ENCODE assay signal across 20 cellular contexts in the genomic region with DNA sequence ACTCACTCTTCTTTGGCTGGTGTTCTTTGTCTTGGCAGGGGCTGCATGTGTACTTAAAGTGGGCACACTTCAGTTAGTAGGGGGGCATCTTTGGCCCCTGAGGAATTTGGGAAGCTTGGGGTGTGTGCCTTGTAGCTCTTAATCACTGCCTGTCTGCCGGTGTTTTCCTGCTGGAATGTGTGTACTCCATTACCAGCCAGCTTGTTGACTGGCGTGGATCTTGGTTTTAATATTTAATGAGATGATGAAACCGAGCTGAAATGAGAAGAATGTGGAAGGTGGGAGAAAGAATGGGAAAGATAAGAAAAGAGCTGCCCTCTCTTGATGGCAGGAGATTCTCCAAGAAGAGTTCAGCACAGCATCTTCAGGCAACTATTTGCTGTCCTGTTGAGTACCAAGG.
DNase-seq lines count a peak whose midpoint lies in the region; TF ChIP-seq lines count a peak whose summit lies in the region.
"Had no signal": no experiment of that assay in that cellular context is flagged by ENCODE, and none has a peak within 500 bp of the region (broad histone marks: within the 10 kb centered on the region; RNA-seq: fewer than 3 reads in every experiment).

No MANE protein-coding gene starts in this region.

- no peaks in the 10 kb centered on the region for H4K20me1 ChIP-seq in GM23248 (ENCODE audit: insufficient read depth)

- H3F3A ChIP-seq in GM23248 (ENCODE audit: insufficient read depth), result peaks cover 18% of the 10 kb centered on the region

- in situ Hi-C loops in GM23248 (cut with MboI), result no loop called here

- no peaks in the 10 kb centered on the region for H3K79me2 ChIP-seq in GM23248 (ENCODE audit: insufficient read depth)
- H3K79me2 ChIP-seq: parathyroid adenoma had no signal

- intact Hi-C loops in sigmoid colon (cut with DNase I), result no loop called here

- no peak overlapping the region for H3K9ac ChIP-seq in GM23248
- H3K9ac ChIP-seq: parathyroid adenoma had no signal

- H3K9me2 ChIP-seq in GM23248 (ENCODE audit: insufficient read depth), result no peaks in the 10 kb centered on the region

- H3K9me3 ChIP-seq in GM23248 (ENCODE audit: low read depth), result no peaks in the 10 kb centered on the region
- no peaks in the 10 kb centered on the region for H3K9me3 ChIP-seq in sigmoid colon

- H3K36me3 ChIP-seq in GM23248 (ENCODE audit: low read depth), result no peaks in the 10 kb centered on the region
- H3K36me3 ChIP-seq in sigmoid colon, result no peaks in the 10 kb centered on the region

- peak overlapping the region; percentile 40 for H2AFZ ChIP-seq in GM23248
- H2AFZ ChIP-seq: parathyroid adenoma had no signal

- H3K27ac ChIP-seq in GM23248, result peak overlapping the region; percentile 29
- H3K27ac ChIP-seq in sigmoid colon, result no peak overlapping the region
- H3K27ac ChIP-seq: parathyroid adenoma, skin epidermis had no signal

- 24 to 26% methylated on average over 3 of the region's 3 CpGs for WGBS in GM23248 (ENCODE audit: low coverage in 1 of 2, low lambda C conversion rate in 2 of 2, missing lambda C conversion rate in 2 of 2), 2 experiments
- WGBS in sigmoid colon, 2 donors, result 61 to 78% methylated on average over 3 of the region's 3 CpGs

- TF ChIP-seq EP300 in sigmoid colon (IDR thresholded peaks at IDR 0.05), result no peak

- TF ChIP-seq CTCF in AG10803 (conservative IDR thresholded peaks at IDR 0.05; ENCODE audit: low read length) (no peak), sigmoid colon (IDR thresholded peaks at IDR 0.05) (no peak)

- peak overlapping the region; percentile 30 for H3K4me2 ChIP-seq in GM23248 (ENCODE audit: unreplicated experiment)

- H3K27me3 ChIP-seq in GM23248 (replicated peaks; ENCODE audit: insufficient read depth) (no peaks in the 10 kb centered on the region), sigmoid colon (peaks cover 0 to 3% (median 0%) of the 10 kb centered on the region in 3 donors)

- no peak overlapping the region for H3K4me3 ChIP-seq in AG10803 (ENCODE audit: low read length)
- H3K4me3 ChIP-seq in GM23248, result no peak overlapping the region
- H3K4me3 ChIP-seq in sigmoid colon, result no peak overlapping the region
- H3K4me3 ChIP-seq: skin epidermis had no signal

- TF ChIP-seq POLR2A in sigmoid colon (IDR thresholded peaks at IDR 0.05), result no peak

- H3K4me1 ChIP-seq in GM23248 (ENCODE audit: insufficient read depth) (peaks cover 29% of the 10 kb centered on the region), sigmoid colon (no peaks in the 10 kb centered on the region)
- H3K4me1 ChIP-seq: parathyroid adenoma had no signal

- peak; percentile 57 for DNase-seq in AG10803 (ENCODE audit: low read depth)
- peak; percentile 31 for DNase-seq in GM23248
- peak; percentile 43 for DNase-seq in SW480 (ENCODE audit: low spot score)
- peak; percentile 78 for DNase-seq in kidney glomerular epithelial cell (lab: John Stamatoyannopoulos, UW)
- no peak for DNase-seq in NOMO-1 (lab: John Stamatoyannopoulos, UW; ENCODE audit: unreplicated experiment in 2 of 2)
- DNase-seq in superior temporal gyrus (ENCODE audit: extremely low spot score), result no peak
- DNase-seq in NCI-H446 treated with DMSO at 0.1 percent for 48 hours (lab: John Stamatoyannopoulos, UW), result no peak
- DNase-seq in sigmoid colon, result no peak
- DNase-seq: activated B cell treated with CpG ODN at 0.5 μM for 24 hours; activated effector memory CD4-positive, alpha-beta T cell treated with Interleukin-2 at 50 U/mL for 16 hours; amniotic stem cell; H7; Kasumi-1; left ventricle myocardium superior; NK-92 treated with Interleukin-12 subunit alpha and Interleukin-12 subunit beta, amount 100 ng/mL, for 24 hours; Right ventricle myocardium superior; stimulated activated CD4-positive, alpha-beta T cell treated with anti-CD3 and anti-CD28 coated beads, Interleukin-4, amount 100 ng/mL, for 24 hours; T-helper 17 cell had no signal

Comparison
In these comparisons a context has a peak if more than half of its experiments do, and no peak if none do; other contexts are left out.
1. DNase-seq: peak in AG10803 (single experiment), GM23248 (single experiment), SW480 (single experiment) and kidney glomerular epithelial cell (single experiment); none in NOMO-1 (0 of 2), superior temporal gyrus (single experiment), NCI-H446 treated with DMSO at 0.1 percent for 48 hours (single experiment) and sigmoid colon (single experiment).